1 cellular context compared by ENCODE assay signal in genomic region chr3:46981932-46982471, GRCh38.
TF ChIP-seq lines count a peak whose summit lies in the region.

No MANE protein-coding gene starts in this region.

TF ChIP-seq in endothelial cell of umbilical vein, 7 proteins besides CTCF, POLR2A, EP300 and RAD21:
- no peak for TF ChIP-seq JUN (IDR thresholded peaks at IDR 0.05; ENCODE audit: borderline replicate concordance, insufficient read depth, insufficient read length, low read depth)
- TF ChIP-seq FOS (IDR thresholded peaks at IDR 0.05; ENCODE audit: borderline replicate concordance, insufficient read depth, low read length), result no peak
- no peak for TF ChIP-seq MYC (IDR thresholded peaks at IDR 0.05; ENCODE audit: low read depth, low read length)
- no peak for TF ChIP-seq POLR2AphosphoS5 (IDR thresholded peaks at IDR 0.05; ENCODE audit: insufficient read depth, low read depth, low read length)
- no peak for TF ChIP-seq EZH2 (IDR thresholded peaks at IDR 0.05; ENCODE audit: borderline replicate concordance, low read depth, low read length, severe bottlenecking)
- TF ChIP-seq GATA2 (IDR thresholded peaks at IDR 0.05; ENCODE audit: insufficient read depth, insufficient read length, low read depth, low read length), result no peak
- TF ChIP-seq, protein P1, sequence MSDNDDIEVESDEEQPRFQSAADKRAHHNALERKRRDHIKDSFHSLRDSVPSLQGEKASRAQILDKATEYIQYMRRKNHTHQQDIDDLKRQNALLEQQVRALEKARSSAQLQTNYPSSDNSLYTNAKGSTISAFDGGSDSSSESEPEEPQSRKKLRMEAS (IDR thresholded peaks at IDR 0.05; ENCODE audit: insufficient read depth, insufficient read length), result no peak
